ENCODE assay signal across 24 cellular contexts in the genomic region with DNA sequence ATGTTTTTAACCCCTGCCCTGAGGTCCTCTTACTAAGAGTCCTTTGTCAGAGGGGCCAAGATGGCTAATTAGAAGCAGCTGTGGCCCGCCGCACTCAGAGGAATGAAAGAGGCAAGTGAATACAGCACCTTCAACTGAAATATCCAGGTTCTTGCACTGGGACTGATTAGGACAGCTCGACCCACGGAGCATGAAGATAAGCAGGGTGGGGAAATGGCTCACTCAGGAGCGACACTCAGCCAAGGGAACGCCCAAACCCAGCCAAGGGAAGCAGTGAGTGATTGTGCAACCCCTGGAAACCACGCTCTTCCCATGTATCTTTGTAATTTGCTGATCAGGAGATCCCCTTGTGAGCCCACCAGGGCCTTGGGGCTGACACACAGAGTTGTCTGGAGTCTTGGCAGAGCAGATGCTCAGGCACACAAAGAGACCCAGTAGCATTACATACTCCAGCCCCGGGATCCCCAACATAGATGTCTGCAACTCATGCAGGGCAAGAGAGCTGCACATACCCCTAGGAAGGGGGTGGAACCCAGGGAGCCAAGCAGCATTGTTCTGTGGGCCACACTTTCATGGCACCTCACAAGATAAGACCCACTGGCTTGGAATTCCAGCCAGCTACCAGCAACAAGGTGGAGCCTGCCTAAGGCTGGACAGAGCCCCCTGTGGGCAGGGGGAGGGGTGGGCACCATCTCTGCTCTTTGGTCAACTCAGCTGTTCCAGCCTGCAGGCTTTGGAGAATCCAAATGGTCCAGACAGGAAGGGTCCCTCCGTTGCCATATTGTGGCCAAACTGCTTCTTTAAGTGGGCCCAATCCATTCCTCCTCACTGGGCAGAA. TPM values are rescaled to one million over a fixed set of nuclear protein-coding genes. Genes with fewer than 3 reads are reported as not detected.
A peak's percentile ranks its signal among the peaks of the same experiment; 100 is the strongest.
DNase-seq lines count a peak whose midpoint lies in the region; ATAC-seq and TF ChIP-seq lines count a peak whose summit lies in the region.
"Had no signal": no experiment of that assay in that cellular context is flagged by ENCODE, and none has a peak within 500 bp of the region (broad histone marks: within the 10 kb centered on the region; RNA-seq: fewer than 3 reads in every experiment).

No MANE protein-coding gene starts in this region.

- peaks cover 10 to 60% (median 28%) of the 10 kb centered on the region in 11 experiments for H3K9me3 ChIP-seq in BLaER1 treated with 17β-estradiol and CSF1 and Interleukin-3, amounts not matched to agents 10 nM and 100 nM (replicated peaks in 1 of 11)
- H3K9me3 ChIP-seq: A549 had no signal

- DNase-seq in NB4 (ENCODE audit: low read depth), result peak; percentile 7
- DNase-seq in erythroblast (lab: John Stamatoyannopoulos, UW), result peak; percentile 90 to 93
- no peak for DNase-seq in left lobe of liver (ENCODE audit: low spot score)
- no peak for DNase-seq in stimulated activated CD4-positive, alpha-beta T cell treated with anti-CD3 and anti-CD28 coated beads, Interleukin-1b, Interleukin-23, amount 100 ng/mL, for 48 hours
- DNase-seq in cortex of kidney (lab: John Stamatoyannopoulos, UW), result no peak
- DNase-seq: activated CD4-positive, alpha-beta T cell treated with anti-CD3 and anti-CD28 coated beads for 48 hours; cerebellar nuclear complex; kidney glomerular epithelial cell; mesendoderm; MM.1S; naive thymus-derived CD4-positive, alpha-beta T cell; NCI-H187; NCI-H69; stimulated activated naive CD8-positive, alpha-beta T cell treated with anti-CD3 and anti-CD28 coated beads, Interleukin-15, amount 100 ng/mL, for 72 hours had no signal

- H3K36me3 ChIP-seq in BLaER1 treated with 17β-estradiol and CSF1 and Interleukin-3, amounts not matched to agents 10 nM and 100 nM, result peaks cover 0 to 6% (median 0%) of the 10 kb centered on the region in 11 experiments; a peak in 6 of 22 replicates
- H3K36me3 ChIP-seq: BLaER1 had no signal

- peak overlapping the region in 8 of 11 experiments; percentile 22 to 61 (median 54); a peak in 14 of 22 replicates for H3K27ac ChIP-seq in BLaER1 treated with 17β-estradiol and CSF1 and Interleukin-3, amounts not matched to agents 10 nM and 100 nM
- H3K27ac ChIP-seq: A549, BLaER1, epithelial cell of prostate had no signal

- H3K4me2 ChIP-seq in BLaER1 treated with 17β-estradiol and CSF1 and Interleukin-3, amounts not matched to agents 10 nM and 100 nM, result peak overlapping the region in 9 of 11 experiments; percentile 6 to 71 (median 49); a peak in 16 of 22 replicates
- H3K4me2 ChIP-seq: A549, BLaER1 had no signal

- no peak for TF ChIP-seq CTCF in NB4 (IDR thresholded peaks at IDR 0.05; ENCODE audit: low read depth, low read length)

- H3K4me3 ChIP-seq in BLaER1 treated with 17β-estradiol and CSF1 and Interleukin-3, amounts not matched to agents 10 nM and 100 nM, result peak overlapping the region in 1 of 10 experiments; percentile 11; a peak in 2 of 20 replicates
- no peak overlapping the region for H3K4me3 ChIP-seq in NB4 (ENCODE audit: low read depth, low read length)
- H3K4me3 ChIP-seq: A549, BLaER1 had no signal

- ATAC-seq in left lobe of liver (peak; percentile 74), HG03159 (IDR thresholded peaks at IDR 0.05; ENCODE audit: unreplicated experiment) (no peak), GM21619 (IDR thresholded peaks at IDR 0.05; ENCODE audit: unreplicated experiment) (no peak)
- ATAC-seq: A549; naive thymus-derived CD4-positive, alpha-beta T cell; stimulated activated naive CD8-positive, alpha-beta T cell treated with anti-CD3 and anti-CD28 coated beads, Interleukin-15, amount 100 ng/mL, for 72 hours had no signal

- H3K4me1 ChIP-seq in BLaER1 treated with 17β-estradiol and CSF1 and Interleukin-3, amounts not matched to agents 10 nM and 100 nM, result peaks cover 0 to 39% (median 20%) of the 10 kb centered on the region in 10 experiments; a peak in 13 of 20 replicates
- H3K4me1 ChIP-seq: A549, BLaER1 had no signal

- no peak for TF ChIP-seq POLR2A in NB4 (IDR thresholded peaks at IDR 0.05; ENCODE audit: extremely low read depth, insufficient read length)
- peak; percentile 44 for TF ChIP-seq POLR2A in erythroblast (IDR thresholded peaks at IDR 0.05; ENCODE audit: low read length)

- H4K20me1 ChIP-seq in BLaER1 treated with 17β-estradiol and CSF1 and Interleukin-3, amounts not matched to agents 10 nM and 100 nM, result no peaks in the 10 kb centered on the region
- H4K20me1 ChIP-seq: BLaER1 had no signal

- peak overlapping the region in 1 of 11 experiments; percentile 23; a peak in 3 of 22 replicates for H3K9ac ChIP-seq in BLaER1 treated with 17β-estradiol and CSF1 and Interleukin-3, amounts not matched to agents 10 nM and 100 nM
- H3K9ac ChIP-seq: BLaER1 had no signal

- peaks cover 14 to 66% (median 58%) of the 10 kb centered on the region in 11 experiments; a peak in 21 of 22 replicates for H3K27me3 ChIP-seq in BLaER1 treated with 17β-estradiol and CSF1 and Interleukin-3, amounts not matched to agents 10 nM and 100 nM

RNA-seq across cellular contexts. Expression of a gene that starts 23.3 kb away (rescaled TPM):
- 16.4 TPM for total RNA-seq in left lobe of liver
- total RNA-seq: G401 had no signal

RNA-seq across cellular contexts. Expression of a gene that starts 53.2 kb away (rescaled TPM):
- total RNA-seq in left lobe of liver, result 7.7 TPM
- total RNA-seq: activated T-helper 1 cell treated with anti-CD3 and anti-CD28 coated beads, Interleukin-12 subunit alpha, Interleukin-12 subunit beta, Interleukin-2, Interleukin-4 antibody, amounts not matched to agents 30 ng/mL and 10 ng/mL and 1 ng/mL, durations not matched to agents 14 hours and 24 hours and 36 hours; G401; H1; naive thymus-derived CD4-positive, alpha-beta T cell; omental fat pad had no signal

Comparison
In these comparisons a context has a peak if more than half of its experiments do, and no peak if none do; other contexts are left out.
1. DNase-seq: peak in NB4 (single experiment) and erythroblast (2 of 2); none in left lobe of liver (single experiment), stimulated activated CD4-positive, alpha-beta T cell treated with anti-CD3 and anti-CD28 coated beads, Interleukin-1b, Interleukin-23, amount 100 ng/mL, for 48 hours (single experiment) and cortex of kidney (single experiment).